2 cellular contexts compared by ENCODE assay signal in the genomic region with DNA sequence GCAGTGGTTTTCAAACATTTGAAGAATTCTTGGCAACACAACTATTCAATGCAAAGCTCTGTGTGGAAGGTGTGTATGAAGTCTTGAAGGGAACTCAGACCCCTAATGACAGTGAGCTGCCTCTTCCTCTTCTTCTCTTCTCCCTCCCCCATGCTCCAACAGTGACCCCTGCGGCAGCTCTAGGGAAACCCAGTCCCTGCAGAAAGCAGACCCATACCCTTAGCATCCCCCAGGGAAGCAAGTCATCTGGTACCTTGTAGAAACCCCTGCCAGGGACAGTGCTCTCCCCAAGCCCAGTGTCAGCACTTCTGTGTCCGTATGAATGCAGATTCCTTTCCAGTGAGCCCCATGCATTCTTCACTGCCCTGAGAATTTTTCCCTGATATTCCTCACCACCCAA.
TF ChIP-seq lines count a peak whose summit lies in the region.

No MANE protein-coding gene starts in this region.

TF ChIP-seq in HCT116, 20 proteins besides CTCF, POLR2A, EP300 and RAD21 (continued from another document):
- TF ChIP-seq, protein P1, sequence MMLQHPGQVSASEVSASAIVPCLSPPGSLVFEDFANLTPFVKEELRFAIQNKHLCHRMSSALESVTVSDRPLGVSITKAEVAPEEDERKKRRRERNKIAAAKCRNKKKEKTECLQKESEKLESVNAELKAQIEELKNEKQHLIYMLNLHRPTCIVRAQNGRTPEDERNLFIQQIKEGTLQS (IDR thresholded peaks at IDR 0.05): no peak
- TF ChIP-seq ELF1 (IDR thresholded peaks at IDR 0.05; ENCODE audit: borderline replicate concordance, low read depth): no peak
- no peak for TF ChIP-seq CEBPB (IDR thresholded peaks at IDR 0.05; ENCODE audit: low read depth)
- TF ChIP-seq EZH2 (IDR thresholded peaks at IDR 0.05): no peak
- no peak for TF ChIP-seq POLR2AphosphoS5 (IDR thresholded peaks at IDR 0.05; ENCODE audit: low read depth, low read length)
- no peak for TF ChIP-seq SP1 (IDR thresholded peaks at IDR 0.05; ENCODE audit: low read depth)
- TF ChIP-seq EGR1 (IDR thresholded peaks at IDR 0.05; ENCODE audit: low read depth): no peak
- no peak for TF ChIP-seq ZNF274 (IDR thresholded peaks at IDR 0.05; ENCODE audit: low read depth, low read length)
- no peak for TF ChIP-seq FOSL1 (IDR thresholded peaks at IDR 0.05; ENCODE audit: low read depth)
- no peak for TF ChIP-seq SRF (IDR thresholded peaks at IDR 0.05; ENCODE audit: low read depth)
- no peak for TF ChIP-seq ZFX (IDR thresholded peaks at IDR 0.05)
- TF ChIP-seq EZH2phosphoT487 (IDR thresholded peaks at IDR 0.05; ENCODE audit: borderline replicate concordance): no peak
- TF ChIP-seq, protein P2, sequence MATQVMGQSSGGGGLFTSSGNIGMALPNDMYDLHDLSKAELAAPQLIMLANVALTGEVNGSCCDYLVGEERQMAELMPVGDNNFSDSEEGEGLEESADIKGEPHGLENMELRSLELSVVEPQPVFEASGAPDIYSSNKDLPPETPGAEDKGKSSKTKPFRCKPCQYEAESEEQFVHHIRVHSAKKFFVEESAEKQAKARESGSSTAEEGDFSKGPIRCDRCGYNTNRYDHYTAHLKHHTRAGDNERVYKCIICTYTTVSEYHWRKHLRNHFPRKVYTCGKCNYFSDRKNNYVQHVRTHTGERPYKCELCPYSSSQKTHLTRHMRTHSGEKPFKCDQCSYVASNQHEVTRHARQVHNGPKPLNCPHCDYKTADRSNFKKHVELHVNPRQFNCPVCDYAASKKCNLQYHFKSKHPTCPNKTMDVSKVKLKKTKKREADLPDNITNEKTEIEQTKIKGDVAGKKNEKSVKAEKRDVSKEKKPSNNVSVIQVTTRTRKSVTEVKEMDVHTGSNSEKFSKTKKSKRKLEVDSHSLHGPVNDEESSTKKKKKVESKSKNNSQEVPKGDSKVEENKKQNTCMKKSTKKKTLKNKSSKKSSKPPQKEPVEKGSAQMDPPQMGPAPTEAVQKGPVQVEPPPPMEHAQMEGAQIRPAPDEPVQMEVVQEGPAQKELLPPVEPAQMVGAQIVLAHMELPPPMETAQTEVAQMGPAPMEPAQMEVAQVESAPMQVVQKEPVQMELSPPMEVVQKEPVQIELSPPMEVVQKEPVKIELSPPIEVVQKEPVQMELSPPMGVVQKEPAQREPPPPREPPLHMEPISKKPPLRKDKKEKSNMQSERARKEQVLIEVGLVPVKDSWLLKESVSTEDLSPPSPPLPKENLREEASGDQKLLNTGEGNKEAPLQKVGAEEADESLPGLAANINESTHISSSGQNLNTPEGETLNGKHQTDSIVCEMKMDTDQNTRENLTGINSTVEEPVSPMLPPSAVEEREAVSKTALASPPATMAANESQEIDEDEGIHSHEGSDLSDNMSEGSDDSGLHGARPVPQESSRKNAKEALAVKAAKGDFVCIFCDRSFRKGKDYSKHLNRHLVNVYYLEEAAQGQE (IDR thresholded peaks at IDR 0.05; ENCODE audit: low read depth): no peak
- no peak for TF ChIP-seq JUND (IDR thresholded peaks at IDR 0.05)
- no peak for TF ChIP-seq SIN3A (IDR thresholded peaks at IDR 0.05; ENCODE audit: low read depth)
- TF ChIP-seq CBX3 (IDR thresholded peaks at IDR 0.05; ENCODE audit: low read depth): no peak
- TF ChIP-seq TCF7L2 (IDR thresholded peaks at IDR 0.05; ENCODE audit: borderline replicate concordance, extremely low read depth, insufficient read depth, insufficient read length): no peak
- TF ChIP-seq, protein P3, sequence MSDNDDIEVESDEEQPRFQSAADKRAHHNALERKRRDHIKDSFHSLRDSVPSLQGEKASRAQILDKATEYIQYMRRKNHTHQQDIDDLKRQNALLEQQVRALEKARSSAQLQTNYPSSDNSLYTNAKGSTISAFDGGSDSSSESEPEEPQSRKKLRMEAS (IDR thresholded peaks at IDR 0.05): no peak
- TF ChIP-seq YY1 (IDR thresholded peaks at IDR 0.05; ENCODE audit: extremely low read depth, insufficient replicate concordance, low read depth, low read length): no peak

TF ChIP-seq in WTC11, 78 proteins besides CTCF, POLR2A, EP300 and RAD21 (continued from another document):
- TF ChIP-seq, protein P4, sequence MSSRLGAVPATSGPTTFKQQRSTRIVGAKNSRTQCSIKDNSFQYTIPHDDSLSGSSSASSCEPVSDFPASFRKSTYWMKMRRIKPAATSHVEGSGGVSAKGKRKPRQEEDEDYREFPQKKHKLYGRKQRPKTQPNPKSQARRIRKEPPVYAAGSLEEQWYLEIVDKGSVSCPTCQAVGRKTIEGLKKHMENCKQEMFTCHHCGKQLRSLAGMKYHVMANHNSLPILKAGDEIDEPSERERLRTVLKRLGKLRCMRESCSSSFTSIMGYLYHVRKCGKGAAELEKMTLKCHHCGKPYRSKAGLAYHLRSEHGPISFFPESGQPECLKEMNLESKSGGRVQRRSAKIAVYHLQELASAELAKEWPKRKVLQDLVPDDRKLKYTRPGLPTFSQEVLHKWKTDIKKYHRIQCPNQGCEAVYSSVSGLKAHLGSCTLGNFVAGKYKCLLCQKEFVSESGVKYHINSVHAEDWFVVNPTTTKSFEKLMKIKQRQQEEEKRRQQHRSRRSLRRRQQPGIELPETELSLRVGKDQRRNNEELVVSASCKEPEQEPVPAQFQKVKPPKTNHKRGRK (CRISPR knock-in tag; IDR thresholded peaks at IDR 0.05; ENCODE audit: borderline replicate concordance): no peak
- no peak for TF ChIP-seq SMAD4 (CRISPR knock-in tag; IDR thresholded peaks at IDR 0.05)
- TF ChIP-seq MXD4 (CRISPR knock-in tag; IDR thresholded peaks at IDR 0.05; ENCODE audit: borderline replicate concordance): no peak
- no peak for TF ChIP-seq GTF2I (CRISPR knock-in tag; conservative IDR thresholded peaks at IDR 0.05)
- TF ChIP-seq SOX15 (CRISPR knock-in tag; IDR thresholded peaks at IDR 0.05): no peak
- TF ChIP-seq ZNF317 (CRISPR knock-in tag; IDR thresholded peaks at IDR 0.05; ENCODE audit: borderline replicate concordance, low read depth): no peak
- TF ChIP-seq SMAD3 (CRISPR knock-in tag; IDR thresholded peaks at IDR 0.05; ENCODE audit: borderline replicate concordance): no peak
- TF ChIP-seq, protein P5, sequence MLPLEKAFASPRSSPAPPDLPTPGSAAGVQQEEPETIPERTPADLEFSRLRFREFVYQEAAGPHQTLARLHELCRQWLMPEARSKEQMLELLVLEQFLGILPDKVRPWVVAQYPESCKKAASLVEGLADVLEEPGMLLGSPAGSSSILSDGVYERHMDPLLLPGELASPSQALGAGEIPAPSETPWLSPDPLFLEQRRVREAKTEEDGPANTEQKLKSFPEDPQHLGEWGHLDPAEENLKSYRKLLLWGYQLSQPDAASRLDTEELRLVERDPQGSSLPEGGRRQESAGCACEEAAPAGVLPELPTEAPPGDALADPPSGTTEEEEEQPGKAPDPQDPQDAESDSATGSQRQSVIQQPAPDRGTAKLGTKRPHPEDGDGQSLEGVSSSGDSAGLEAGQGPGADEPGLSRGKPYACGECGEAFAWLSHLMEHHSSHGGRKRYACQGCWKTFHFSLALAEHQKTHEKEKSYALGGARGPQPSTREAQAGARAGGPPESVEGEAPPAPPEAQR (CRISPR knock-in tag; IDR thresholded peaks at IDR 0.05): no peak
